Comparison of ENCODE assay signal across 8 cellular contexts in the genomic region with DNA sequence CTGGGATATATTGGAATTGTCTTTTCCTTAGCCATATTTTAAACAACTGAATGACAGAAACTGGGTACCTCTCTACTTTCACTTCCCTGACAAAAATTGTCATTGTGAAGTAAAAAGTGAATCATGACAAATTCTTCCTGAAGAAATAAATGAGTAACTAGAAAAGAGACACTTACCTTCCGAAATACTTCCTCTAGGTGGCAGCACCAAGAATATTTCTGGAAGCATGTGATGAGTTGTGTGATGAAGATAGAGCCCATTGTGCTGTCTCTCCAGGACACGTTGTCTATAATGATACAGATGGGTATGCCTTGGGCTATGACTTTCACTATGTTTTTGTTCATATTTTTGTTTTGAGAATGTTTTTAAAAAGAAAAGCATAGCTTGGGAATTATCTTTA. TPM values are rescaled to one million over a fixed set of nuclear protein-coding genes. Genes with fewer than 3 reads are reported as not detected.
DNase-seq lines count a peak whose midpoint lies in the region; ATAC-seq and TF ChIP-seq lines count a peak whose summit lies in the region.
"Had no signal": no experiment of that assay in that cellular context is flagged by ENCODE, and none has a peak within 500 bp of the region (broad histone marks: within the 10 kb centered on the region; RNA-seq: fewer than 3 reads in every experiment).

No MANE protein-coding gene starts in this region.

- no peaks in the 10 kb centered on the region for H3K36me3 ChIP-seq in Caco-2 (ENCODE audit: control insufficient read depth, insufficient read depth, low read length)
- peaks cover 27 to 59% of the 10 kb centered on the region in 2 donors for H3K36me3 ChIP-seq in ascending aorta

- TF ChIP-seq CTCF in Caco-2 (IDR thresholded peaks at IDR 0.05; ENCODE audit: insufficient read depth in 1 of 2, low read depth in 1 of 2, low read length in 1 of 2, severe bottlenecking in 1 of 2, unreplicated experiment in 1 of 2) (peak; percentile 54 to 74), ascending aorta (IDR thresholded peaks at IDR 0.05) (peak in 2 of 3 experiments; percentile 15 to 50)

- peaks cover 6% of the 10 kb centered on the region for H3K4me1 Mint-ChIP-seq in Caco-2 (ENCODE audit: low read depth, unreplicated experiment)

- ATAC-seq in GM18499 (IDR thresholded peaks at IDR 0.05; ENCODE audit: insufficient read depth, unreplicated experiment): peak; percentile 94
- ATAC-seq in HG02870 (IDR thresholded peaks at IDR 0.05; ENCODE audit: unreplicated experiment): peak; percentile 96
- ATAC-seq in left colon: peak; percentile 80

- DNase-seq in Caco-2 (peak in 1 of 2 experiments; percentile 72), NCI-H2029 treated with DMSO at 0.1 percent for 48 hours (lab: John Stamatoyannopoulos, UW) (peak; percentile 15), ascending aorta (ENCODE audit: low spot score in 2 of 2) (no peak), left colon (no peak)
- no peak for DNase-seq in effector CD4-positive, alpha-beta T cell

- no peaks in the 10 kb centered on the region for H3K27me3 Mint-ChIP-seq in Caco-2 (ENCODE audit: insufficient read depth, unreplicated experiment)
- H3K27me3 Mint-ChIP-seq: dendritic cell treated with granulocyte-macrophage colony-stimulating factor and Interleukin-4, amounts not matched to agents 40 ng/mL and 50 ng/mL, for 4 days had no signal

- H3K4me3 ChIP-seq in Caco-2 (ENCODE audit: low read depth, low read length): no peak overlapping the region
- H3K4me3 ChIP-seq in ascending aorta: no peak overlapping the region

- H3K4me3 Mint-ChIP-seq in Caco-2 (ENCODE audit: unreplicated experiment): no peak overlapping the region
- H3K4me3 Mint-ChIP-seq: dendritic cell treated with granulocyte-macrophage colony-stimulating factor and Interleukin-4, amounts not matched to agents 40 ng/mL and 50 ng/mL, for 4 days had no signal

- no TSS peak for BruUV-seq in Caco-2 (replicated peaks; lab: Mats Ljungman, UMichigan)

- no peaks in the 10 kb centered on the region for H3K27me3 ChIP-seq in Caco-2 (replicated peaks; ENCODE audit: control insufficient read depth, insufficient read depth, low read length)
- H3K27me3 ChIP-seq in ascending aorta: no peaks in the 10 kb centered on the region

- intact Hi-C loops in Caco-2 (cut with micrococcal nuclease; ENCODE audit: unreplicated experiment): loop anchor here (1.0 to 10.0 kb wide), 4 partner anchors 256 to 915 kb away; no protein-coding TSS in a partner anchor
- intact Hi-C loops in ascending aorta (cut with DNase I): no loop called here
- intact Hi-C loops in left colon (cut with DNase I, micrococcal nuclease): no loop called here

- H3K27ac Mint-ChIP-seq in Caco-2 (ENCODE audit: unreplicated experiment): no peak overlapping the region
- H3K27ac Mint-ChIP-seq: dendritic cell treated with granulocyte-macrophage colony-stimulating factor and Interleukin-4, amounts not matched to agents 40 ng/mL and 50 ng/mL, for 4 days had no signal

- H3K36me3 Mint-ChIP-seq in Caco-2 (ENCODE audit: insufficient read depth, unreplicated experiment): peaks cover 13% of the 10 kb centered on the region

- no peaks in the 10 kb centered on the region for H3K9me3 ChIP-seq in Caco-2
- H3K9me3 ChIP-seq in ascending aorta: no peaks in the 10 kb centered on the region

- H3K27ac ChIP-seq in ascending aorta: no peak overlapping the region

- H3K9me3 Mint-ChIP-seq in Caco-2 (ENCODE audit: unreplicated experiment): no peaks in the 10 kb centered on the region
- H3K9me3 Mint-ChIP-seq: dendritic cell treated with granulocyte-macrophage colony-stimulating factor and Interleukin-4, amounts not matched to agents 40 ng/mL and 50 ng/mL, for 4 days had no signal

- CTCF ChIA-PET in Caco-2 (lab: Charles Lee): no interaction called here

- H3K4me1 ChIP-seq in Caco-2 (no peaks in the 10 kb centered on the region), ascending aorta (no peaks in the 10 kb centered on the region)

- POLR2A ChIA-PET in Caco-2 (lab: Charles Lee): no interaction called here

RNA-seq across cellular contexts. Expression of a gene that starts 21.5 kb away (rescaled TPM):
- total RNA-seq in Caco-2 (2022): 41.7 and 42.0 TPM in 2 replicates
- 56.6 TPM for total RNA-seq in ascending aorta
- total RNA-seq in left colon: 10 to 100 TPM; 21.2 to 26.8 TPM

RNA-seq across cellular contexts. Expression of a gene that starts 48.6 kb away (rescaled TPM):
- total RNA-seq in Caco-2 (2022) (not detected in 2 replicates), ascending aorta (5.6 TPM), left colon (under 1 TPM in 1 of 2 donors, not detected in 1; 0.34 TPM)
